In the genomic region with DNA sequence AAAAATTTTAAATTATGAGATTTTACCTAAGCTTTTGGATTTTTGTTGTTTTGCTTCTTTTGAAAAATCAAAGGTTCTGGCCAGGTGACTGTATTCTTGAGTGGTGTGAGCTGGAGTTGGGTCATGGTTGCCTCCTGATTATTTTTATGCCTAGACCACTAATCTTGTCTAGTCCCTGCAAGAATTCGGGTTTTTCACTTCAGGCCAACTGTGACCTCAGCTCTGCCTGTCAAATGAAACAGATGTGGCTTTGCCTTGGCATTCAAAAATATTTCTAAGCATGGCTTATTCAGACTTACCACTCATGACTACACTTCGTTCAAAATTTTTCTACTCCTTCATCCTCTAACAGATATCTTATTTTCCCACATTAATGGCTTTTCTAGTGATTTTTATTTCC, we compare ENCODE assay signal across 10 cellular contexts. TPM values are rescaled to one million over a fixed set of nuclear protein-coding genes. Genes with fewer than 3 reads are reported as not detected.
DNase-seq lines count a peak whose midpoint lies in the region; ATAC-seq and TF ChIP-seq lines count a peak whose summit lies in the region.
"Had no signal": no experiment of that assay in that cellular context is flagged by ENCODE, and none has a peak within 500 bp of the region (broad histone marks: within the 10 kb centered on the region; RNA-seq: fewer than 3 reads in every experiment).

No MANE protein-coding gene starts in this region.

- TF ChIP-seq CTCF in thyroid gland (IDR thresholded peaks at IDR 0.05) (no peak), GM13976 (IDR thresholded peaks at IDR 0.05; ENCODE audit: borderline replicate concordance, control extremely low read depth, extremely low read depth, insufficient read depth, missing control alignments) (no peak)

- H3K4me1 ChIP-seq in HUES64 (ENCODE audit: insufficient read depth, low read length) (peaks cover 15% of the 10 kb centered on the region), thyroid gland (peaks cover 19 to 22% of the 10 kb centered on the region in 2 donors)

- WGBS in HUES64 = 82% methylated on average over 2 of the region's 2 CpGs
- WGBS in thyroid gland, 2 donors = 34 to 59% methylated on average over 2 of the region's 2 CpGs

- no peaks in the 10 kb centered on the region for H3K9me3 Mint-ChIP-seq in stimulated activated effector memory CD8-positive, alpha-beta T cell treated with anti-CD3 and anti-CD28 coated beads, Interleukin-12 subunit alpha, Interleukin-12 subunit beta, amount 100 ng/mL, for 72 hours
- H3K9me3 Mint-ChIP-seq: CD8-positive, alpha-beta T cell had no signal

- no peaks in the 10 kb centered on the region for H3K4me1 Mint-ChIP-seq in stimulated activated effector memory CD8-positive, alpha-beta T cell treated with anti-CD3 and anti-CD28 coated beads, Interleukin-12 subunit alpha, Interleukin-12 subunit beta, amount 100 ng/mL, for 72 hours

- H3K36me3 ChIP-seq in HUES64 (ENCODE audit: insufficient read depth, low read length) (no peaks in the 10 kb centered on the region), thyroid gland (no peaks in the 10 kb centered on the region)

- TF ChIP-seq POLR2A in thyroid gland (IDR thresholded peaks at IDR 0.05) = no peak

- no peaks in the 10 kb centered on the region for H3K36me3 Mint-ChIP-seq in stimulated activated effector memory CD8-positive, alpha-beta T cell treated with anti-CD3 and anti-CD28 coated beads, Interleukin-12 subunit alpha, Interleukin-12 subunit beta, amount 100 ng/mL, for 72 hours
- H3K36me3 Mint-ChIP-seq: CD8-positive, alpha-beta T cell had no signal

- H3K27ac ChIP-seq in HUES64 (ENCODE audit: low read depth, low read length) (peak overlapping the region; percentile 56; the same call in 1 of the 2 replicates), thyroid gland (peak overlapping the region; percentile 81 to 85 (median 83))

- H3K4me3 ChIP-seq in HUES64 (ENCODE audit: low read length) (no peak overlapping the region), thyroid gland (replicated peaks in 1 of 3) (no peak overlapping the region)

- peak overlapping the region; percentile 31; the same call in 1 of the 2 replicates for H3K9ac ChIP-seq in HUES64 (ENCODE audit: low read depth, low read length)

- peaks cover 10% of the 10 kb centered on the region for H3K9me3 ChIP-seq in HUES64 (ENCODE audit: insufficient read depth, low read depth, low read length)
- no peaks in the 10 kb centered on the region for H3K9me3 ChIP-seq in thyroid gland

- no peaks in the 10 kb centered on the region for H3K27me3 ChIP-seq in HUES64 (ENCODE audit: insufficient read depth, low read length)
- H3K27me3 ChIP-seq in thyroid gland = no peaks in the 10 kb centered on the region

- H3K4me3 Mint-ChIP-seq in stimulated activated effector memory CD8-positive, alpha-beta T cell treated with anti-CD3 and anti-CD28 coated beads, Interleukin-12 subunit alpha, Interleukin-12 subunit beta, amount 100 ng/mL, for 72 hours = no peak overlapping the region
- H3K4me3 Mint-ChIP-seq: CD8-positive, alpha-beta T cell had no signal

- no peak overlapping the region for H3K27ac Mint-ChIP-seq in stimulated activated effector memory CD8-positive, alpha-beta T cell treated with anti-CD3 and anti-CD28 coated beads, Interleukin-12 subunit alpha, Interleukin-12 subunit beta, amount 100 ng/mL, for 72 hours
- H3K27ac Mint-ChIP-seq: CD8-positive, alpha-beta T cell had no signal

- no peak for ATAC-seq in left lobe of liver
- ATAC-seq in stimulated activated effector memory CD8-positive, alpha-beta T cell treated with anti-CD3 and anti-CD28 coated beads, Interleukin-12 subunit alpha, Interleukin-12 subunit beta, amount 100 ng/mL, for 72 hours = no peak
- ATAC-seq: CD8-positive, alpha-beta T cell had no signal

- intact Hi-C loops in thyroid gland (cut with DNase I) = no loop called here

- peak; percentile 63 for DNase-seq in amniotic epithelial cell (ENCODE audit: low read depth)
- DNase-seq in left lobe of liver (ENCODE audit: low spot score) = peak; percentile 6
- DNase-seq in thyroid gland = peak in 1 of 2 donors; percentile 22
- no peak for DNase-seq in cortex of kidney (lab: John Stamatoyannopoulos, UW)
- no peak for DNase-seq in GM13976 (ENCODE audit: low spot score)
- no peak for DNase-seq in activated CD4-positive, alpha-beta T cell treated with anti-CD3 and anti-CD28 coated beads, Interleukin-2, amount 50 U/mL, for 1 hour
- no peak for DNase-seq in stimulated activated effector memory CD8-positive, alpha-beta T cell treated with anti-CD3 and anti-CD28 coated beads, Interleukin-12 subunit alpha, Interleukin-12 subunit beta, amount 100 ng/mL, for 72 hours (ENCODE audit: low spot score in 2 of 2)
- DNase-seq: CD8-positive, alpha-beta T cell; NCI-H1930 had no signal

- in situ Hi-C loops in GM13976 (cut with MboI; ENCODE audit: low sequenced_read_pairs, unreplicated experiment) = no loop called here

RNA-seq across cellular contexts. Expression of gene CDV3, which starts 25.4 kb away (rescaled TPM):
- polyA plus RNA-seq in HUES64 (2013, experiment 1 of 2) = 104 TPM
- polyA plus RNA-seq in HUES64 (2013, experiment 2 of 2) = 114 TPM
- 60.3 TPM for total RNA-seq in left lobe of liver
- total RNA-seq in thyroid gland = 100 to 1,000 TPM; 147 to 177 (median 166) TPM

Comparison
In these comparisons a context has a peak if more than half of its experiments do, and no peak if none do; other contexts are left out.
1. DNase-seq: peak in amniotic epithelial cell (single experiment) and left lobe of liver (single experiment); none in cortex of kidney (single experiment), GM13976 (single experiment), activated CD4-positive, alpha-beta T cell treated with anti-CD3 and anti-CD28 coated beads, Interleukin-2, amount 50 U/mL, for 1 hour (single experiment) and stimulated activated effector memory CD8-positive, alpha-beta T cell treated with anti-CD3 and anti-CD28 coated beads, Interleukin-12 subunit alpha, Interleukin-12 subunit beta, amount 100 ng/mL, for 72 hours (0 of 2).